In genomic region chr15:62870216-62870615, GRCh38 we compare ENCODE assay signal across 20 cellular contexts.
DNase-seq lines count a peak whose midpoint lies in the region; ATAC-seq, FAIRE-seq and TF ChIP-seq lines count a peak whose summit lies in the region.
"Had no signal": no experiment of that assay in that cellular context is flagged by ENCODE, and none has a peak within 500 bp of the region (broad histone marks: within the 10 kb centered on the region; RNA-seq: fewer than 3 reads in every experiment).

No MANE protein-coding gene starts in this region.

- 35 to 50% methylated on average over 2 of the region's 2 CpGs for WGBS in transverse colon (ENCODE audit: low coverage in 1 of 2), 2 donors
- WGBS in pancreas, 2 donors: 92 to 94% methylated on average over 2 of the region's 2 CpGs

- TF ChIP-seq EP300 in transverse colon (IDR thresholded peaks at IDR 0.05; ENCODE audit: low read depth): no peak

- no peaks in the 10 kb centered on the region for H3K27me3 Mint-ChIP-seq in WTC11 (ENCODE audit: low read depth)
- peaks cover 2% of the 10 kb centered on the region for H3K27me3 Mint-ChIP-seq in activated T-helper 1 cell treated with anti-CD3 and anti-CD28 coated beads, Interleukin-12 subunit alpha, Interleukin-12 subunit beta, Interleukin-2, Interleukin-4 antibody, amounts not matched to agents 30 ng/mL and 10 ng/mL and 1 ng/mL, durations not matched to agents 14 hours and 24 hours and 36 hours (ENCODE audit: insufficient read depth)

- POLR2A ChIA-PET in WTC11 (lab: Charles Lee): no interaction called here

- ATAC-seq in WTC11 (no peak), pancreas (no peak), upper lobe of right lung (no peak)

- no peak for TF ChIP-seq POLR2A in transverse colon (IDR thresholded peaks at IDR 0.05)

- H3K4me1 ChIP-seq in colonic mucosa (peaks cover 13% of the 10 kb centered on the region), mucosa of rectum (ENCODE audit: control insufficient read depth in 2 of 2, insufficient read depth in 2 of 2, low read length in 2 of 2) (peaks cover 16 to 28% of the 10 kb centered on the region in 2 donors), transverse colon (peaks cover 6 to 57% (median 41%) of the 10 kb centered on the region in 4 donors), pancreas (no peaks in the 10 kb centered on the region), upper lobe of right lung (no peaks in the 10 kb centered on the region)
- H3K4me1 ChIP-seq: HAP-1 had no signal

- H3K27ac ChIP-seq in colonic mucosa (peak overlapping the region; percentile 74), mucosa of rectum (ENCODE audit: low read depth in 2 of 2, low read length in 2 of 2) (peak overlapping the region; percentile 65 to 73), transverse colon (peak overlapping the region; percentile 69 to 84 (median 78)), pancreas (no peak overlapping the region), upper lobe of right lung (no peak overlapping the region)

- H3K36me3 Mint-ChIP-seq in WTC11: peaks cover 6% of the 10 kb centered on the region
- no peaks in the 10 kb centered on the region for H3K36me3 Mint-ChIP-seq in activated T-helper 1 cell treated with anti-CD3 and anti-CD28 coated beads, Interleukin-12 subunit alpha, Interleukin-12 subunit beta, Interleukin-2, Interleukin-4 antibody, amounts not matched to agents 30 ng/mL and 10 ng/mL and 1 ng/mL, durations not matched to agents 14 hours and 24 hours and 36 hours (ENCODE audit: low read depth)
- H3K36me3 Mint-ChIP-seq: CD4-positive, alpha-beta memory T cell had no signal

- peaks cover 14% of the 10 kb centered on the region for H3K4me1 Mint-ChIP-seq in WTC11
- H3K4me1 Mint-ChIP-seq in activated T-helper 1 cell treated with anti-CD3 and anti-CD28 coated beads, Interleukin-12 subunit alpha, Interleukin-12 subunit beta, Interleukin-2, Interleukin-4 antibody, amounts not matched to agents 30 ng/mL and 10 ng/mL and 1 ng/mL, durations not matched to agents 14 hours and 24 hours and 36 hours (ENCODE audit: low read depth): no peaks in the 10 kb centered on the region
- H3K4me1 Mint-ChIP-seq: CD4-positive, alpha-beta memory T cell had no signal

- FAIRE-seq in pancreas (lab: Jason Lieb, UNC): no peak
- FAIRE-seq: GM12891, GM18507, H54 had no signal

- H3K9me3 ChIP-seq in colonic mucosa: no peaks in the 10 kb centered on the region
- no peaks in the 10 kb centered on the region for H3K9me3 ChIP-seq in mucosa of rectum (ENCODE audit: control insufficient read depth in 2 of 2, low read length in 2 of 2)
- H3K9me3 ChIP-seq in transverse colon: no peaks in the 10 kb centered on the region
- no peaks in the 10 kb centered on the region for H3K9me3 ChIP-seq in pancreas
- no peaks in the 10 kb centered on the region for H3K9me3 ChIP-seq in upper lobe of right lung
- H3K9me3 ChIP-seq: HAP-1 had no signal

- H3K4me3 ChIP-seq in colonic mucosa: no peak overlapping the region
- H3K4me3 ChIP-seq in mucosa of rectum (ENCODE audit: low read length in 2 of 2): no peak overlapping the region
- no peak overlapping the region for H3K4me3 ChIP-seq in transverse colon
- no peak overlapping the region for H3K4me3 ChIP-seq in pancreas
- H3K4me3 ChIP-seq in upper lobe of right lung: no peak overlapping the region
- H3K4me3 ChIP-seq: HAP-1 had no signal

- H3K9ac ChIP-seq in colonic mucosa (ENCODE audit: low read depth in 2 of 2, low read length in 2 of 2): no peak overlapping the region
- H3K9ac ChIP-seq in mucosa of rectum (ENCODE audit: low read depth in 1 of 2, low read length in 2 of 2): no peak overlapping the region

- H3K36me3 ChIP-seq in colonic mucosa (no peaks in the 10 kb centered on the region), mucosa of rectum (ENCODE audit: control insufficient read depth in 2 of 2, insufficient read depth in 2 of 2, low read length in 2 of 2) (no peaks in the 10 kb centered on the region), transverse colon (no peaks in the 10 kb centered on the region), pancreas (no peaks in the 10 kb centered on the region), upper lobe of right lung (no peaks in the 10 kb centered on the region)
- H3K36me3 ChIP-seq: HAP-1 had no signal

- intact Hi-C loops in colonic mucosa (cut with DNase I): no loop called here
- intact Hi-C loops in transverse colon (cut with DNase I; ENCODE audit: low total_unique reads): no loop called here
- intact Hi-C loops in pancreas (cut with DNase I): no loop called here
- intact Hi-C loops in upper lobe of right lung (cut with DNase I): no loop called here
- intact Hi-C loops in activated T-helper 1 cell treated with anti-CD3 and anti-CD28 coated beads, Interleukin-12 subunit alpha, Interleukin-12 subunit beta, Interleukin-2, Interleukin-4 antibody, amounts not matched to agents 30 ng/mL and 10 ng/mL and 1 ng/mL, durations not matched to agents 14 hours and 24 hours and 36 hours (cut with micrococcal nuclease): no loop called here

- peaks cover 8% of the 10 kb centered on the region for H3K9me3 Mint-ChIP-seq in WTC11
- no peaks in the 10 kb centered on the region for H3K9me3 Mint-ChIP-seq in activated T-helper 1 cell treated with anti-CD3 and anti-CD28 coated beads, Interleukin-12 subunit alpha, Interleukin-12 subunit beta, Interleukin-2, Interleukin-4 antibody, amounts not matched to agents 30 ng/mL and 10 ng/mL and 1 ng/mL, durations not matched to agents 14 hours and 24 hours and 36 hours

- CTCF ChIA-PET in WTC11 (lab: Charles Lee): no interaction called here

- TF ChIP-seq CTCF in WTC11 (IDR thresholded peaks at IDR 0.05) (no peak), colonic mucosa (IDR thresholded peaks at IDR 0.05) (no peak), transverse colon (IDR thresholded peaks at IDR 0.05) (no peak), pancreas (IDR thresholded peaks at IDR 0.05) (no peak), upper lobe of right lung (IDR thresholded peaks at IDR 0.05) (no peak)

- H3K4me3 Mint-ChIP-seq in WTC11: no peak overlapping the region
- H3K4me3 Mint-ChIP-seq in activated T-helper 1 cell treated with anti-CD3 and anti-CD28 coated beads, Interleukin-12 subunit alpha, Interleukin-12 subunit beta, Interleukin-2, Interleukin-4 antibody, amounts not matched to agents 30 ng/mL and 10 ng/mL and 1 ng/mL, durations not matched to agents 14 hours and 24 hours and 36 hours: no peak overlapping the region
- H3K4me3 Mint-ChIP-seq: CD4-positive, alpha-beta memory T cell had no signal

- DNase-seq in WTC11 (ENCODE audit: low spot score) (no peak), colonic mucosa (no peak), transverse colon (no peak), mesenteric fat pad (ENCODE audit: low spot score) (no peak), pancreas (no peak), upper lobe of right lung (no peak)
- DNase-seq in activated T-helper 1 cell treated with anti-CD3 and anti-CD28 coated beads, Interleukin-12 subunit alpha, Interleukin-12 subunit beta, Interleukin-2, Interleukin-4 antibody, amounts not matched to agents 30 ng/mL and 10 ng/mL and 1 ng/mL, durations not matched to agents 14 hours and 24 hours and 36 hours (ENCODE audit: low spot score): no peak
- DNase-seq: C1 segment of cervical spinal cord; Calu3; CD4-positive, alpha-beta memory T cell; COR-L47; DMS53; DMS79 treated with DMSO at 0.1 percent for 48 hours; GF-D8; GOT3 had no signal

- H3K27me3 ChIP-seq in colonic mucosa (no peaks in the 10 kb centered on the region), mucosa of rectum (ENCODE audit: control insufficient read depth in 2 of 2, insufficient read depth in 2 of 2, low read length in 2 of 2) (no peaks in the 10 kb centered on the region), transverse colon (no peaks in the 10 kb centered on the region), pancreas (no peaks in the 10 kb centered on the region), upper lobe of right lung (no peaks in the 10 kb centered on the region)

- peak overlapping the region; percentile 34; the same call in 1 of the 2 replicates for H3K27ac Mint-ChIP-seq in WTC11
- no peak overlapping the region for H3K27ac Mint-ChIP-seq in activated T-helper 1 cell treated with anti-CD3 and anti-CD28 coated beads, Interleukin-12 subunit alpha, Interleukin-12 subunit beta, Interleukin-2, Interleukin-4 antibody, amounts not matched to agents 30 ng/mL and 10 ng/mL and 1 ng/mL, durations not matched to agents 14 hours and 24 hours and 36 hours
- H3K27ac Mint-ChIP-seq: CD4-positive, alpha-beta memory T cell had no signal

- in situ Hi-C loops in transverse colon (cut with MboI; ENCODE audit: low pct_ligation_motif_present in 1 of 4, low pct_unique_long_range_greater_than_20kb in 1 of 4, low sequenced_read_pairs in 3 of 4): no loop called here

TF ChIP-seq in WTC11, 78 proteins besides CTCF, POLR2A, EP300 and RAD21 (continues in another document):
- no peak for TF ChIP-seq ESRRA (CRISPR knock-in tag; IDR thresholded peaks at IDR 0.05; ENCODE audit: borderline replicate concordance)
- TF ChIP-seq ERG (CRISPR knock-in tag; IDR thresholded peaks at IDR 0.05): no peak

Comparison
In these comparisons a context has a peak if more than half of its experiments do, and no peak if none do; other contexts are left out.
1. H3K27ac ChIP-seq: peak in colonic mucosa (single experiment), mucosa of rectum (2 of 2) and transverse colon (4 of 4); none in pancreas (0 of 4) and upper lobe of right lung (single experiment).